ENCODE assay signal across 31 cellular contexts in genomic region chrX:12747433-12747832, GRCh38.
"Had no signal": no experiment of that assay in that cellular context is flagged by ENCODE, and none has a peak within 500 bp of the region (broad histone marks: within the 10 kb centered on the region; RNA-seq: fewer than 3 reads in every experiment).

No MANE protein-coding gene starts in this region.

- ATAC-seq: left colon; left lung; lower lobe of right lung; natural killer cell; sciatic nerve; stimulated activated naive B cell treated with anti-CD40 and anti-IgM and Interleukin-4, amounts not matched to agents 10 μg/mL and 1 μg/mL and 100 μg/mL, for 72 hours; stimulated activated naive CD8-positive, alpha-beta T cell treated with anti-CD3 and anti-CD28 coated beads, Interleukin-15, Interleukin-2, amounts not matched to agents 100 U/mL and 50 U/mL, for 24 hours had no signal

- DNase-seq: hippocampal formation; immature natural killer cell; kidney; left colon; left lung; lower lobe of right lung; mammary epithelial cell; mesenchymal stem cell; naive B cell; natural killer cell; nephron progenitor cell; occipital lobe; stimulated activated CD4-positive, alpha-beta T cell treated with anti-CD3 and anti-CD28 coated beads, Interleukin-12 subunit alpha, Interleukin-12 subunit beta, amount 100 ng/mL, for 4 hours; stimulated activated CD4-positive, alpha-beta T cell treated with anti-CD3 and anti-CD28 coated beads, Interleukin-15, amount 100 ng/mL, for 24 hours; stimulated activated CD4-positive, alpha-beta T cell treated with anti-CD3 and anti-CD28 coated beads, Interleukin-2, amount 100 ng/mL, for 24 hours; stimulated activated CD4-positive, alpha-beta T cell treated with anti-CD3 and anti-CD28 coated beads, Interleukin-4, amount 100 ng/mL, for 1 hour; stimulated activated naive B cell treated with anti-CD40 and anti-IgM and Interleukin-4, amounts not matched to agents 10 μg/mL and 1 μg/mL and 100 μg/mL, for 72 hours; stimulated activated naive CD8-positive, alpha-beta T cell treated with anti-CD3 and anti-CD28 coated beads, Interleukin-15, Interleukin-2, amounts not matched to agents 100 U/mL and 50 U/mL, for 24 hours; stomach; testis; thyroid gland; transverse colon; upper lobe of left lung had no signal

- H3K9ac ChIP-seq: neural progenitor cell, parathyroid adenoma had no signal

- H3K27me3 ChIP-seq: left lung, neural progenitor cell, neutrophil, right atrium auricular region, stomach, testis, thyroid gland, transverse colon, upper lobe of left lung, vagina had no signal

- H2AFZ ChIP-seq: neural progenitor cell, parathyroid adenoma had no signal

- H3K9me3 ChIP-seq: left lung, lower lobe of right lung, neutrophil, testis, thyroid gland, transverse colon had no signal

- H3K4me1 ChIP-seq: left lung, lower lobe of right lung, neural progenitor cell, parathyroid adenoma, right atrium auricular region, stomach, testis, thyroid gland, transverse colon, upper lobe of left lung, vagina had no signal

- FAIRE-seq: islet of Langerhans, kidney had no signal

- H3K27ac ChIP-seq: left lung, lower lobe of right lung, neural progenitor cell, neutrophil, parathyroid adenoma, right atrium auricular region, skin epidermis, stomach, testis, thyroid gland, transverse colon, upper lobe of left lung, vagina had no signal

- H3K36me3 ChIP-seq: left lung, lower lobe of right lung, neural progenitor cell, neutrophil, right atrium auricular region, stomach, thyroid gland, transverse colon, upper lobe of left lung, vagina had no signal

- H3K4me3 ChIP-seq: left lung, lower lobe of right lung, neural progenitor cell, right atrium auricular region, skin epidermis, stomach, testis, thyroid gland, transverse colon, upper lobe of left lung, vagina had no signal

- H3K4me2 ChIP-seq: neural progenitor cell had no signal
